8 cellular contexts compared by ENCODE assay signal in genomic region chr2:196239622-196240587, GRCh38.
DNase-seq lines count a peak whose midpoint lies in the region; ATAC-seq and TF ChIP-seq lines count a peak whose summit lies in the region.

No MANE protein-coding gene starts in this region.

- H3K4me1 ChIP-seq in right lobe of liver = no peaks in the 10 kb centered on the region

- WGBS in right lobe of liver (ENCODE audit: insufficient coverage, low coverage, low lambda C conversion rate, missing lambda C conversion rate) = 44% methylated on average over 10 of the region's 10 CpGs

- H3K4me3 ChIP-seq in astrocyte of the spinal cord (ENCODE audit: low read depth, low read length) (no peak overlapping the region), right lobe of liver (no peak overlapping the region)

- DNase-seq in AML-193 (lab: John Stamatoyannopoulos, UW) (peak; percentile 94 to 96), T-helper 22 cell (ENCODE audit: low read depth) (peak; percentile 74), astrocyte of the spinal cord (ENCODE audit: low read depth, low spot score) (peak; percentile 82), right lobe of liver (peak; percentile 54 to 81 (median 60)), type B pancreatic cell (ENCODE audit: extremely low spot score, unreplicated experiment) (no peak)
- DNase-seq in stimulated activated CD8-positive, alpha-beta memory T cell treated with anti-CD3 and anti-CD28 coated beads, Interleukin-4, amount 100 ng/mL, for 4 hours (ENCODE audit: low read depth in 2 of 2, low spot score in 1 of 2) = peak; percentile 56 to 68

- no peak overlapping the region for H3K27ac Mint-ChIP-seq in type B pancreatic cell

- H3K9me3 ChIP-seq in right lobe of liver = no peaks in the 10 kb centered on the region

- ATAC-seq in GM19463 (IDR thresholded peaks at IDR 0.05; ENCODE audit: unreplicated experiment) (peak; percentile 67), HG03521 (IDR thresholded peaks at IDR 0.05; ENCODE audit: unreplicated experiment) (peak; percentile 64), right lobe of liver (peak; percentile 87 to 91 (median 89))

- H3K36me3 ChIP-seq in right lobe of liver = no peaks in the 10 kb centered on the region

- H3K4me3 Mint-ChIP-seq in type B pancreatic cell = no peak overlapping the region

- H3K4me1 Mint-ChIP-seq in type B pancreatic cell (ENCODE audit: unreplicated experiment) = peaks cover 11% of the 10 kb centered on the region

- no peaks in the 10 kb centered on the region for H3K27me3 Mint-ChIP-seq in type B pancreatic cell

- H3K9me3 Mint-ChIP-seq in type B pancreatic cell = peaks cover 4% of the 10 kb centered on the region

- no peak for TF ChIP-seq CTCF in astrocyte of the spinal cord (IDR thresholded peaks at IDR 0.05; ENCODE audit: low read depth, low read length)
- TF ChIP-seq CTCF in right lobe of liver (IDR thresholded peaks at IDR 0.05) = no peak
- TF ChIP-seq CTCF in type B pancreatic cell (conservative IDR thresholded peaks at IDR 0.05) = no peak

- intact Hi-C loops in right lobe of liver (cut with DNase I) = no loop called here

- H3K27me3 ChIP-seq in right lobe of liver = no peaks in the 10 kb centered on the region

- no peak for TF ChIP-seq POLR2A in right lobe of liver (IDR thresholded peaks at IDR 0.05)

- H3K27ac ChIP-seq in right lobe of liver = peak overlapping the region; percentile 44 to 67 (median 49)

- in situ Hi-C loops in astrocyte of the spinal cord (cut with HindIII; ENCODE audit: low sequenced_read_pairs) = no loop called here

- H3K36me3 Mint-ChIP-seq in type B pancreatic cell = peaks cover 21% of the 10 kb centered on the region
